8 cellular contexts compared by ENCODE assay signal in genomic region chr14:67526676-67527459, GRCh38. TPM values are rescaled to one million over a fixed set of nuclear protein-coding genes. Genes with fewer than 3 reads are reported as not detected.
DNase-seq lines count a peak whose midpoint lies in the region; ATAC-seq, FAIRE-seq and TF ChIP-seq lines count a peak whose summit lies in the region.

No MANE protein-coding gene starts in this region.

- peak; percentile 97 for FAIRE-seq in urothelium cell line (lab: Jason Lieb, UNC)

- ATAC-seq in GM18867 (IDR thresholded peaks at IDR 0.05; ENCODE audit: unreplicated experiment) = peak; percentile 42

- H3K4me3 ChIP-seq in BE2C (ENCODE audit: low read depth, low read length) (no peak overlapping the region), epithelial cell of esophagus (ENCODE audit: low read length) (no peak overlapping the region)

- peaks cover 31% of the 10 kb centered on the region for H3K27me3 ChIP-seq in BE2C

- peak overlapping the region; percentile 97; the same call in 1 of the 2 replicates for H3K27ac ChIP-seq in VCaP

- TF ChIP-seq CTCF in BE2C (IDR thresholded peaks at IDR 0.05; ENCODE audit: low read depth, low read length) = peak; percentile 89
- TF ChIP-seq CTCF in VCaP (conservative IDR thresholded peaks at IDR 0.05) = peak; percentile 85
- peak; percentile 79 for TF ChIP-seq CTCF in epithelial cell of esophagus (IDR thresholded peaks at IDR 0.05; ENCODE audit: insufficient read depth, low read depth, low read length, missing control alignments)

- H3K9me3 ChIP-seq in BE2C = no peaks in the 10 kb centered on the region

- H3K4me1 ChIP-seq in BE2C = no peaks in the 10 kb centered on the region

- DNase-seq in BE2C = peak; percentile 44
- peak; percentile 11 for DNase-seq in NCI-H2029 treated with DMSO at 0.1 percent for 48 hours (lab: John Stamatoyannopoulos, UW)
- peak; percentile 73 for DNase-seq in epithelial cell of esophagus (ENCODE audit: low read depth)
- peak; percentile 76 for DNase-seq in midbrain (lab: John Stamatoyannopoulos, UW)
- DNase-seq in urothelium cell line (ENCODE audit: low spot score) = peak; percentile 83
- no peak for DNase-seq in ureter (ENCODE audit: low spot score)

- H3K36me3 ChIP-seq in BE2C = no peaks in the 10 kb centered on the region

RNA-seq across cellular contexts. Expression of gene PLEKHH1, which starts 6.2 kb away (rescaled TPM):
- polyA plus RNA-seq in BE2C (2012; ENCODE audit: insufficient read depth, insufficient read length, low read depth) = 4.1 TPM
- 46.3 TPM for total RNA-seq in ureter

RNA-seq across cellular contexts. Expression of gene TMEM229B, which starts 38.3 kb away (rescaled TPM):
- polyA plus RNA-seq in BE2C (2012; ENCODE audit: insufficient read depth, insufficient read length, low read depth) = not detected
- total RNA-seq in ureter = 24.7 TPM
